8 cellular contexts compared by ENCODE assay signal in the genomic region with DNA sequence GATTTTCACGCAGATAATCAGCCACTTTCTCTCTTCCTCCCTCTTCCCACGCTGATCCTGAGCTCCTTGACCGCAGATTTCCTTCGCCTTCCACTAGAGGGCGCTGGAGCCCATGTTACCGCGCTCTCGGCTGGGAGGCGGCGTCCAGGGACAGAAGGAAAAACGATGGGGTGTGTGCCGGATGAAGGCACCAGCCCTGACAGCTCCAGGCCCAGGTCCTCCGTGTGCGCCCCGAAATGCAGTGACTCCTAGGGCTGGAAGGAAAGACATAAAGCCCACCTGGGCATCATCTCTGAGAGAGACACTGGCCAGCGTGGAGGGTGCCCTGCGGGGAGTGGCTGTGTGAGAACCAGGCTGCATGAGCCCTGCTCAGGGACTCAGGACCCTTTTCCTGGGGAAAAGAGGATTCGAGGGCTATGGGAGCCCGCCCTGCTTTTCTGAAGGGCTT. TPM values are rescaled to one million over a fixed set of nuclear protein-coding genes. Genes with fewer than 3 reads are reported as not detected.
A peak's percentile ranks its signal among the peaks of the same experiment; 100 is the strongest.
DNase-seq lines count a peak whose midpoint lies in the region; ATAC-seq and TF ChIP-seq lines count a peak whose summit lies in the region.

No MANE protein-coding gene starts in this region.

- H3K4me3 ChIP-seq in CD4-positive, alpha-beta memory T cell (ENCODE audit: low read length in 2 of 2), result no peak overlapping the region
- H3K4me3 ChIP-seq in Panc1 (ENCODE audit: low read depth in 2 of 2, low read length in 2 of 2) (peak overlapping the region in 1 of 2 experiments; percentile 25; a peak in 2 of 4 replicates), parathyroid adenoma (ENCODE audit: low read depth, low read length) (no peak overlapping the region)

- BruUV-seq in Panc1 (replicated peaks; lab: Mats Ljungman, UMichigan), result no TSS peak

- peak overlapping the region in 1 of 8 donors; percentile 37 for H3K4me3 Mint-ChIP-seq in CD4-positive, alpha-beta memory T cell
- no peak overlapping the region for H3K4me3 Mint-ChIP-seq in activated naive CD4-positive, alpha-beta T cell treated with anti-CD3 and anti-CD28 coated beads, Interleukin-2, amount 10 ng/mL, durations not matched to agents 7 days and 5 days

- no peaks in the 10 kb centered on the region for H3K9me3 Mint-ChIP-seq in CD4-positive, alpha-beta memory T cell
- no peaks in the 10 kb centered on the region for H3K9me3 Mint-ChIP-seq in activated naive CD4-positive, alpha-beta T cell treated with anti-CD3 and anti-CD28 coated beads, Interleukin-2, amount 10 ng/mL, durations not matched to agents 7 days and 5 days

- POLR2A ChIA-PET in CD4-positive, alpha-beta memory T cell (lab: Charles Lee; ENCODE audit: partially characterized antibody), result no interaction called here
- POLR2A ChIA-PET in Panc1 (lab: Charles Lee), result no interaction called here

- peaks cover 6% of the 10 kb centered on the region for H3K4me1 ChIP-seq in CD4-positive, alpha-beta memory T cell (ENCODE audit: insufficient read depth, low read length)
- H3K4me1 ChIP-seq in Panc1 (ENCODE audit: control insufficient read depth, insufficient read depth, low read length) (peaks cover 3% of the 10 kb centered on the region), parathyroid adenoma (no peaks in the 10 kb centered on the region)

- H3K27ac Mint-ChIP-seq in CD4-positive, alpha-beta memory T cell, result no peak overlapping the region
- no peak overlapping the region for H3K27ac Mint-ChIP-seq in activated naive CD4-positive, alpha-beta T cell treated with anti-CD3 and anti-CD28 coated beads, Interleukin-2, amount 10 ng/mL, durations not matched to agents 7 days and 5 days

- no peaks in the 10 kb centered on the region for H3K36me3 ChIP-seq in CD4-positive, alpha-beta memory T cell (ENCODE audit: insufficient read depth, low read length)
- H3K36me3 ChIP-seq in Panc1 (ENCODE audit: control insufficient read depth, insufficient read depth, low read length) (no peaks in the 10 kb centered on the region), parathyroid adenoma (ENCODE audit: control insufficient read depth, insufficient read depth, low read length) (no peaks in the 10 kb centered on the region)

- CTCF ChIA-PET in CD4-positive, alpha-beta memory T cell (lab: Charles Lee; ENCODE audit: partially characterized antibody), result interaction anchor here (0.6 to 2.2 kb wide), 15 partner anchors 8 to 1617 kb away, joined by 3 to 11 read pairs (median 4); no protein-coding TSS in a partner anchor
- CTCF ChIA-PET in Panc1 (lab: Charles Lee), result interaction anchor here (0.5 to 1.3 kb wide), 7 partner anchors 9 to 1564 kb away, joined by 3 to 12 read pairs (median 4); no protein-coding TSS in a partner anchor
- CTCF ChIA-PET in activated naive CD4-positive, alpha-beta T cell treated with anti-CD3 and anti-CD28 coated beads, Interleukin-2, amount 10 ng/mL, durations not matched to agents 7 days and 5 days (lab: Charles Lee), result interaction anchor here (0.9 to 2.1 kb wide), 10 partner anchors 8 to 1072 kb away, joined by 3 to 9 read pairs (median 4); no protein-coding TSS in a partner anchor

- H3K9ac ChIP-seq in parathyroid adenoma, result no peak overlapping the region

- H3K27ac ChIP-seq in CD4-positive, alpha-beta memory T cell (ENCODE audit: low read depth, low read length), result no peak overlapping the region
- no peak overlapping the region for H3K27ac ChIP-seq in Panc1 (ENCODE audit: low read length)
- H3K27ac ChIP-seq in parathyroid adenoma, result no peak overlapping the region

- H3K79me2 ChIP-seq in parathyroid adenoma, result no peaks in the 10 kb centered on the region

- H3K36me3 Mint-ChIP-seq in CD4-positive, alpha-beta memory T cell, result no peaks in the 10 kb centered on the region
- H3K36me3 Mint-ChIP-seq in activated naive CD4-positive, alpha-beta T cell treated with anti-CD3 and anti-CD28 coated beads, Interleukin-2, amount 10 ng/mL, durations not matched to agents 7 days and 5 days, result no peaks in the 10 kb centered on the region

- intact Hi-C loops in CD4-positive, alpha-beta memory T cell (cut with micrococcal nuclease), result no loop called here
- intact Hi-C loops in Panc1 (cut with micrococcal nuclease; ENCODE audit: unreplicated experiment) (loop anchor here (10.0 kb wide), 1 partner anchor 153 kb away; no protein-coding TSS in a partner anchor), Right ventricle myocardium inferior (cut with DNase I) (loop anchor here (5.0 kb wide), 1 partner anchor 1071 kb away; no protein-coding TSS in a partner anchor)

- peak; percentile 94 for TF ChIP-seq CTCF in Panc1 (IDR thresholded peaks at IDR 0.05)
- TF ChIP-seq CTCF in parathyroid adenoma (IDR thresholded peaks at IDR 0.05), result peak; percentile 64

- peak in 4 of 5 donors; percentile 9 to 20 (median 13) for DNase-seq in CD4-positive, alpha-beta memory T cell
- DNase-seq in KBM-7, result peak; percentile 69
- DNase-seq in Panc1 (ENCODE audit: low read depth, low spot score), result no peak
- peak; percentile 60 for DNase-seq in activated naive CD4-positive, alpha-beta T cell treated with anti-CD3 and anti-CD28 coated beads, Interleukin-2, amount 10 ng/mL, durations not matched to agents 7 days and 5 days
- DNase-seq in Right ventricle myocardium inferior (ENCODE audit: missing footprints), result peak; percentile 80

- H3K4me2 ChIP-seq in parathyroid adenoma (ENCODE audit: low read length), result no peak overlapping the region

- no peaks in the 10 kb centered on the region for H3K9me3 ChIP-seq in CD4-positive, alpha-beta memory T cell (ENCODE audit: control insufficient read depth in 1 of 2, low read length in 2 of 2)
- H3K9me3 ChIP-seq in Panc1 (ENCODE audit: control insufficient read depth, insufficient read depth, low read depth, low read length), result no peaks in the 10 kb centered on the region
- no peaks in the 10 kb centered on the region for H3K9me3 ChIP-seq in parathyroid adenoma (ENCODE audit: control insufficient read depth, low read length)

- H3K27me3 ChIP-seq in CD4-positive, alpha-beta memory T cell (ENCODE audit: insufficient read depth, low read length), result no peaks in the 10 kb centered on the region
- H3K27me3 ChIP-seq in Panc1 (ENCODE audit: control insufficient read depth, insufficient read depth, low read length), result peaks cover 9% of the 10 kb centered on the region
- H3K27me3 ChIP-seq in parathyroid adenoma (ENCODE audit: control insufficient read depth, insufficient read depth, low read length), result no peaks in the 10 kb centered on the region

- ATAC-seq in GM21360 (IDR thresholded peaks at IDR 0.05; ENCODE audit: unreplicated experiment) (peak; percentile 85), Panc1 (peak; percentile 96), Right ventricle myocardium inferior (peak; percentile 72), HG02763 (IDR thresholded peaks at IDR 0.05; ENCODE audit: unreplicated experiment) (no peak)

- H3K4me1 Mint-ChIP-seq in CD4-positive, alpha-beta memory T cell, result peaks cover 0 to 6% (median 4%) of the 10 kb centered on the region in 4 donors
- peaks cover 4% of the 10 kb centered on the region for H3K4me1 Mint-ChIP-seq in activated naive CD4-positive, alpha-beta T cell treated with anti-CD3 and anti-CD28 coated beads, Interleukin-2, amount 10 ng/mL, durations not matched to agents 7 days and 5 days

- H3K27me3 Mint-ChIP-seq in CD4-positive, alpha-beta memory T cell, result peaks cover 11 to 26% of the 10 kb centered on the region in 2 donors
- H3K27me3 Mint-ChIP-seq in activated naive CD4-positive, alpha-beta T cell treated with anti-CD3 and anti-CD28 coated beads, Interleukin-2, amount 10 ng/mL, durations not matched to agents 7 days and 5 days, result peaks cover 20% of the 10 kb centered on the region

- in situ Hi-C loops in KBM-7 (cut with MboI; ENCODE audit: low pct_unique_long_range_greater_than_20kb, low sequenced_read_pairs) (no loop called here), Panc1 (cut with HindIII; ENCODE audit: low pct_unique_long_range_greater_than_20kb, low sequenced_read_pairs) (no loop called here)

- H2AFZ ChIP-seq in parathyroid adenoma, result peak overlapping the region; percentile 17

RNA-seq across cellular contexts. Expression of a gene that starts 44.9 kb away (rescaled TPM):
- total RNA-seq in CD4-positive, alpha-beta memory T cell, result under 1 TPM; 0.20 to 0.28 TPM
- under 1 TPM in 1 of 2 donors, not detected in 1; 0.59 TPM for polyA plus RNA-seq in CD4-positive, alpha-beta memory T cell
- not detected for total RNA-seq in Panc1 (2021; ENCODE audit: unreplicated experiment)
- polyA plus RNA-seq in Panc1 (2012; ENCODE audit: insufficient read length), result not detected
- total RNA-seq in Right ventricle myocardium inferior, result 76.4 TPM

Comparison
In these comparisons a context has a peak if more than half of its experiments do, and no peak if none do; other contexts are left out.
1. RNA of a gene that starts 44.9 kb away (total RNA-seq): 76.4 TPM in Right ventricle myocardium inferior (single experiment); 0.20 to 0.28 TPM in CD4-positive, alpha-beta memory T cell and not detected in Panc1 (single experiment); every median in the first group is over 10 times any median in the second.